Comparison of ENCODE assay signal across 1 cellular context in genomic region chr6:155710704-155711103, GRCh38.
TF ChIP-seq lines count a peak whose summit lies in the region.

No MANE protein-coding gene starts in this region.

TF ChIP-seq in WTC11, 78 proteins besides CTCF, POLR2A, EP300 and RAD21 (continued from another document):
- no peak for TF ChIP-seq STAT6 (CRISPR knock-in tag; conservative IDR thresholded peaks at IDR 0.05; ENCODE audit: low read depth)
- no peak for TF ChIP-seq SMAD3 (CRISPR knock-in tag; IDR thresholded peaks at IDR 0.05; ENCODE audit: borderline replicate concordance)
- no peak for TF ChIP-seq ERG (CRISPR knock-in tag; IDR thresholded peaks at IDR 0.05)
- no peak for TF ChIP-seq ZNF512 (CRISPR knock-in tag; IDR thresholded peaks at IDR 0.05; ENCODE audit: borderline replicate concordance)
- no peak for TF ChIP-seq USF1 (CRISPR knock-in tag; IDR thresholded peaks at IDR 0.05)
- no peak for TF ChIP-seq CBFB (CRISPR knock-in tag; IDR thresholded peaks at IDR 0.05; ENCODE audit: low read depth)
- TF ChIP-seq HMGA2 (CRISPR knock-in tag; IDR thresholded peaks at IDR 0.05), result no peak
